ENCODE assay signal across 11 cellular contexts in the genomic region with DNA sequence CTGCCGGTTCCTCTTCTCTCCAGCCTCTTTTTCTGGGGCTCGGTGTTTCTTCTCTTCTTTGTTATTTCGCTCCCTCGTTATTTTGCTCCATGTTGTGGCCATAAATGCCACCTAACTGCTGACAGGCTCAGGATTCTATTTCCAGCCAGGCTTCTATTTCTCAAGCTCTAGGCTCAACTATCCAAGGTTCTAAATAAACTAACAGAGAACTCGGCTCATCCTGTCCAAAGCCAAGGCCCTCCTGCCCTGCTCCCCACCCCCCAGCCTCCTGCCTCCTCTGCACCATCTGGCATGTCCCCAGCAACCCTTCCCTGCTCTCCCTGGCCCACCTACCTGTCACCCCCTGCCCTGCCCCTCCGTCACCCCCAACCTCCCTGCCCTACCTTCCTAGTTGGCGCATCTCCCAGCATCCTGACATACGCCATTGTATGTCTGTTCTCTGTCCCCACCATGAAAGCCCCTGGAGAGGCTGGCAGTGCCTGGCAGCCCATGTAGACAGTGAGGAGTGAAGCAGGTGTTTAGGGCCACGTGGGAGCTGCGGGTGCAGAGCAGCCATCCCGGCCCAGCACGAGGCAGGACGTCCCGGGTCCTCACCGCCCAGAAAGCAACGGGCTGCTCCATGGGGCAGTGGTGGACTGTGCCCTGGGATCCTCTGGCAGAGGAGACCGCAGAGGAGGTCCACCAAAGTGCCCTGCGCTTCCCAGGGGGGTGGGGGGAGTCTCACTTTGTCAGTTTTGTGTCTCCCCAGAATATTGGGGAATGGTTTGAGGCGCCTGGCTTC.
"Had no signal": no experiment of that assay in that cellular context is flagged by ENCODE, and none has a peak within 500 bp of the region (broad histone marks: within the 10 kb centered on the region; RNA-seq: fewer than 3 reads in every experiment).

No MANE protein-coding gene starts in this region.

- H3K9me3 Mint-ChIP-seq: activated T-helper 17 cell treated with anti-CD3 and anti-CD28 coated beads, Interleukin-2, amount 50 U/mL, for 72 hours; effector memory CD8-positive, alpha-beta T cell; stimulated activated memory B cell treated with anti-CD40 and anti-IgM and Interleukin-4, amounts not matched to agents 10 μg/mL and 1 μg/mL and 100 μg/mL, for 72 hours; type B pancreatic cell; WTC11 had no signal

- H3K4me1 ChIP-seq: body of pancreas, testis had no signal

- H3K4me1 Mint-ChIP-seq: activated CD4-positive, alpha-beta T cell treated with anti-CD3 and anti-CD28 coated beads for 36 hours; activated CD8-positive, alpha-beta memory T cell treated with anti-CD3 and anti-CD28 coated beads, Interleukin-2, amount 10 ng/mL, durations not matched to agents 7 days and 5 days; activated T-helper 17 cell treated with anti-CD3 and anti-CD28 coated beads, Interleukin-2, amount 50 U/mL, for 72 hours; stimulated activated memory B cell treated with anti-CD40 and anti-IgM and Interleukin-4, amounts not matched to agents 10 μg/mL and 1 μg/mL and 100 μg/mL, for 72 hours; WTC11 had no signal

- H3K4me3 ChIP-seq: body of pancreas, testis had no signal

- H3K4me3 Mint-ChIP-seq: activated CD4-positive, alpha-beta T cell treated with anti-CD3 and anti-CD28 coated beads for 36 hours; activated CD8-positive, alpha-beta memory T cell treated with anti-CD3 and anti-CD28 coated beads, Interleukin-2, amount 10 ng/mL, durations not matched to agents 7 days and 5 days; activated T-helper 17 cell treated with anti-CD3 and anti-CD28 coated beads, Interleukin-2, amount 50 U/mL, for 72 hours; effector memory CD8-positive, alpha-beta T cell; stimulated activated memory B cell treated with anti-CD40 and anti-IgM and Interleukin-4, amounts not matched to agents 10 μg/mL and 1 μg/mL and 100 μg/mL, for 72 hours; type B pancreatic cell; WTC11 had no signal

- H3K9me3 ChIP-seq: body of pancreas, testis had no signal

- H3K36me3 Mint-ChIP-seq: activated CD8-positive, alpha-beta memory T cell treated with anti-CD3 and anti-CD28 coated beads, Interleukin-2, amount 10 ng/mL, durations not matched to agents 7 days and 5 days; stimulated activated memory B cell treated with anti-CD40 and anti-IgM and Interleukin-4, amounts not matched to agents 10 μg/mL and 1 μg/mL and 100 μg/mL, for 72 hours; type B pancreatic cell; WTC11 had no signal

- H3K27ac ChIP-seq: body of pancreas, testis had no signal

- H3K27ac Mint-ChIP-seq: activated CD4-positive, alpha-beta T cell treated with anti-CD3 and anti-CD28 coated beads for 36 hours; activated CD8-positive, alpha-beta memory T cell treated with anti-CD3 and anti-CD28 coated beads, Interleukin-2, amount 10 ng/mL, durations not matched to agents 7 days and 5 days; activated T-helper 17 cell treated with anti-CD3 and anti-CD28 coated beads, Interleukin-2, amount 50 U/mL, for 72 hours; effector memory CD8-positive, alpha-beta T cell; progenitor cell of endocrine pancreas; stimulated activated memory B cell treated with anti-CD40 and anti-IgM and Interleukin-4, amounts not matched to agents 10 μg/mL and 1 μg/mL and 100 μg/mL, for 72 hours; type B pancreatic cell; WTC11 had no signal

- DNase-seq: mammary epithelial cell had no signal

- H3K27me3 ChIP-seq: body of pancreas, testis had no signal
